16 cellular contexts compared by ENCODE assay signal in genomic region chr20:61818746-61819483, GRCh38.
DNase-seq lines count a peak whose midpoint lies in the region; ATAC-seq and TF ChIP-seq lines count a peak whose summit lies in the region.
"Had no signal": no experiment of that assay in that cellular context is flagged by ENCODE, and none has a peak within 500 bp of the region (broad histone marks: within the 10 kb centered on the region; RNA-seq: fewer than 3 reads in every experiment).

No MANE protein-coding gene starts in this region.

- H4K8ac ChIP-seq in neuronal stem cell (ENCODE audit: low read depth, low read length), result no peak overlapping the region

- H2BK120ac ChIP-seq in neuronal stem cell (ENCODE audit: low read depth, low read length), result no peak overlapping the region

- no peak overlapping the region for H3K4me3 Mint-ChIP-seq in chondrocyte (ENCODE audit: unreplicated experiment)
- H3K4me3 Mint-ChIP-seq: CD4-positive, CD25-positive, alpha-beta regulatory T cell; HFFc6 had no signal

- H2BK5ac ChIP-seq in neuronal stem cell (ENCODE audit: low read length), result no peak overlapping the region

- H3K9ac ChIP-seq in BLaER1 (no peak overlapping the region), neuronal stem cell (ENCODE audit: low read depth, low read length, poor library complexity) (peak overlapping the region; percentile 12)
- H3K9ac ChIP-seq: BLaER1 treated with 17β-estradiol and CSF1 and Interleukin-3, amounts not matched to agents 10 nM and 100 nM had no signal

- 89 to 91% (median 90%) methylated on average over 27 to 28 of the region's 28 CpGs for WGBS in heart left ventricle, 4 donors
- no CpG with 5 or more reads among the region's 28 CpGs for WGBS in neuronal stem cell (ENCODE audit: extremely low coverage in 2 of 2, insufficient read length in 2 of 2, insufficient replicate concordance in 1 of 2), 2 donors

- H3K4ac ChIP-seq in neuronal stem cell (ENCODE audit: low read length), result no peak overlapping the region

- intact Hi-C loops in heart left ventricle (cut with DNase I), result no loop called here
- intact Hi-C loops in cardiac septum (cut with DNase I), result no loop called here

- H4K91ac ChIP-seq in neuronal stem cell (ENCODE audit: low read depth, low read length, poor library complexity), result no peak overlapping the region

- H3K36me3 ChIP-seq in heart left ventricle (no peaks in the 10 kb centered on the region), BLaER1 (no peaks in the 10 kb centered on the region), neuronal stem cell (replicated peaks in 1 of 2; ENCODE audit: control insufficient read depth in 2 of 2, insufficient read depth in 2 of 2, low read length in 2 of 2) (no peaks in the 10 kb centered on the region)
- H3K36me3 ChIP-seq: BLaER1 treated with 17β-estradiol and CSF1 and Interleukin-3, amounts not matched to agents 10 nM and 100 nM had no signal

- DNase-seq in heart left ventricle (peak in 3 of 5 donors; percentile 11 to 42 (median 13)), cardiac septum (ENCODE audit: low spot score) (no peak), chondrocyte (ENCODE audit: low spot score) (peak; percentile 70), neuronal stem cell (ENCODE audit: low spot score) (no peak), OCI-M2 (lab: John Stamatoyannopoulos, UW; ENCODE audit: unreplicated experiment) (no peak), DMS 273 (lab: John Stamatoyannopoulos, UW; ENCODE audit: unreplicated experiment) (no peak)
- DNase-seq: 8988T; AML-193; CD4-positive, CD25-positive, alpha-beta regulatory T cell; DMS79; HCEC 1CT; HFFc6 had no signal

- peak overlapping the region; percentile 3 for H3K23ac ChIP-seq in neuronal stem cell (ENCODE audit: low read depth, low read length, poor library complexity)

- H3K4me2 ChIP-seq in BLaER1 (peak overlapping the region; percentile 92; the same call in 1 of the 2 replicates), neuronal stem cell (ENCODE audit: insufficient read depth, low read length, poor library complexity, severe bottlenecking) (no peak overlapping the region)

- H3K36me3 Mint-ChIP-seq in chondrocyte (ENCODE audit: low read depth), result peaks cover 1% of the 10 kb centered on the region

- no peak overlapping the region for H3K27ac ChIP-seq in heart left ventricle
- H3K27ac ChIP-seq in BLaER1, result no peak overlapping the region
- no peak overlapping the region for H3K27ac ChIP-seq in neuronal stem cell (replicated peaks; ENCODE audit: low read length)
- H3K27ac ChIP-seq: BLaER1 treated with 17β-estradiol and CSF1 and Interleukin-3, amounts not matched to agents 10 nM and 100 nM had no signal

- no peak overlapping the region for H2BK12ac ChIP-seq in neuronal stem cell (ENCODE audit: low read length)

- H3K9me3 Mint-ChIP-seq in chondrocyte (ENCODE audit: low read depth), result peaks cover 4% of the 10 kb centered on the region

- H3K27me3 Mint-ChIP-seq in chondrocyte (ENCODE audit: low read depth), result no peaks in the 10 kb centered on the region

- no peaks in the 10 kb centered on the region for H3K79me1 ChIP-seq in neuronal stem cell (ENCODE audit: low read depth, low read length)

- H2BK15ac ChIP-seq in neuronal stem cell (ENCODE audit: low read length), result no peak overlapping the region

- no peak overlapping the region for H3K27ac Mint-ChIP-seq in chondrocyte (ENCODE audit: unreplicated experiment)
- H3K27ac Mint-ChIP-seq: CD4-positive, CD25-positive, alpha-beta regulatory T cell; HFFc6 had no signal

- ATAC-seq in heart left ventricle, result no peak
- no peak for ATAC-seq in HG03108 (IDR thresholded peaks at IDR 0.05; ENCODE audit: unreplicated experiment)
- ATAC-seq: GM12878 had no signal

- H3K4me1 Mint-ChIP-seq in chondrocyte (ENCODE audit: low read depth), result no peaks in the 10 kb centered on the region
- H3K4me1 Mint-ChIP-seq: CD4-positive, CD25-positive, alpha-beta regulatory T cell had no signal

- H3K9me3 ChIP-seq in heart left ventricle (no peaks in the 10 kb centered on the region), BLaER1 (no peaks in the 10 kb centered on the region; the same call in 1 of the 2 replicates), neuronal stem cell (replicated peaks in 1 of 2; ENCODE audit: control insufficient read depth in 2 of 2, insufficient read depth in 1 of 2, low read depth in 1 of 2, low read length in 2 of 2) (no peaks in the 10 kb centered on the region)

- no peak overlapping the region for H3K4me3 ChIP-seq in heart left ventricle
- H3K4me3 ChIP-seq in BLaER1, result no peak overlapping the region
- no peak overlapping the region for H3K4me3 ChIP-seq in neuronal stem cell (ENCODE audit: low read length in 2 of 2)
- H3K4me3 ChIP-seq: BLaER1 treated with 17β-estradiol and CSF1 and Interleukin-3, amounts not matched to agents 10 nM and 100 nM; GM12878 had no signal

- peaks cover 0 to 11% (median 0%) of the 10 kb centered on the region in 9 donors for H3K27me3 ChIP-seq in heart left ventricle
- H3K27me3 ChIP-seq in BLaER1, result no peaks in the 10 kb centered on the region
- peaks cover 0 to under 1% (median 0%) of the 10 kb centered on the region in 3 experiments for H3K27me3 ChIP-seq in neuronal stem cell (ENCODE audit: control insufficient read depth in 3 of 3, insufficient read depth in 3 of 3, low read depth in 1 of 3, low read length in 3 of 3)

- H2AK5ac ChIP-seq in neuronal stem cell (ENCODE audit: low read depth, low read length), result no peak overlapping the region

- TF ChIP-seq POLR2A in heart left ventricle (IDR thresholded peaks at IDR 0.05), result no peak

- peak overlapping the region; percentile 24 for H3K18ac ChIP-seq in neuronal stem cell (ENCODE audit: low read length)

- H3K14ac ChIP-seq in neuronal stem cell (ENCODE audit: low read length), result no peak overlapping the region

- no peaks in the 10 kb centered on the region for H3K4me1 ChIP-seq in heart left ventricle
- peaks cover 54% of the 10 kb centered on the region for H3K4me1 ChIP-seq in BLaER1
- H3K4me1 ChIP-seq in neuronal stem cell (ENCODE audit: control insufficient read depth in 2 of 2, insufficient read depth in 1 of 2, low read depth in 1 of 2, low read length in 2 of 2), result no peaks in the 10 kb centered on the region

- no peak overlapping the region for H2AFZ ChIP-seq in neuronal stem cell (ENCODE audit: low read length)

- TF ChIP-seq CTCF in heart left ventricle (IDR thresholded peaks at IDR 0.05) (no peak), chondrocyte (IDR thresholded peaks at IDR 0.05) (no peak)

- H4K20me1 ChIP-seq in BLaER1, result no peaks in the 10 kb centered on the region

Comparison
In these comparisons a context has a peak if more than half of its experiments do, and no peak if none do; other contexts are left out.
1. DNase-seq: peak in heart left ventricle (3 of 5) and chondrocyte (single experiment); none in cardiac septum (single experiment), neuronal stem cell (single experiment), OCI-M2 (single experiment) and DMS 273 (single experiment).